In genomic region chr15:100638177-100638730, GRCh38 we compare ENCODE assay signal across 27 cellular contexts.
"Had no signal": no experiment of that assay in that cellular context is flagged by ENCODE, and none has a peak within 500 bp of the region (broad histone marks: within the 10 kb centered on the region; RNA-seq: fewer than 3 reads in every experiment).

No MANE protein-coding gene starts in this region.

- H3K4me3 Mint-ChIP-seq: dendritic cell treated with granulocyte-macrophage colony-stimulating factor and Interleukin-4, amounts not matched to agents 40 ng/mL and 50 ng/mL, for 4 days; endodermal cell; immature natural killer cell; mesothelial cell of epicardium; nephron progenitor cell; stimulated activated naive CD8-positive, alpha-beta T cell treated with anti-CD3 and anti-CD28 coated beads, Interleukin-15, amount 100 ng/mL, for 72 hours had no signal

- H3K27me3 Mint-ChIP-seq: dendritic cell treated with granulocyte-macrophage colony-stimulating factor and Interleukin-4, amounts not matched to agents 40 ng/mL and 50 ng/mL, for 4 days; naive thymus-derived CD4-positive, alpha-beta T cell; stimulated activated naive CD8-positive, alpha-beta T cell treated with anti-CD3 and anti-CD28 coated beads, Interleukin-15, amount 100 ng/mL, for 72 hours had no signal

- H3K4me3 ChIP-seq: colonic mucosa, gastrocnemius medialis, prostate gland, skin epidermis, suprapubic skin, vagina had no signal

- H3K9me3 Mint-ChIP-seq: dendritic cell treated with granulocyte-macrophage colony-stimulating factor and Interleukin-4, amounts not matched to agents 40 ng/mL and 50 ng/mL, for 4 days; endodermal cell; immature natural killer cell; mesothelial cell of epicardium; naive thymus-derived CD4-positive, alpha-beta T cell; nephron progenitor cell; stimulated activated naive CD8-positive, alpha-beta T cell treated with anti-CD3 and anti-CD28 coated beads, Interleukin-15, amount 100 ng/mL, for 72 hours had no signal

- H3K4me1 ChIP-seq: prostate gland, vagina had no signal

- H3K27ac Mint-ChIP-seq: dendritic cell treated with granulocyte-macrophage colony-stimulating factor and Interleukin-4, amounts not matched to agents 40 ng/mL and 50 ng/mL, for 4 days; endodermal cell; immature natural killer cell; mesothelial cell of epicardium; nephron progenitor cell had no signal

- H3K36me3 ChIP-seq: colonic mucosa, gastrocnemius medialis, prostate gland, suprapubic skin, vagina had no signal

- H3K27me3 ChIP-seq: colonic mucosa, gastrocnemius medialis, suprapubic skin, vagina had no signal

- H3K9me3 ChIP-seq: colonic mucosa, gastrocnemius medialis, prostate gland, suprapubic skin, vagina had no signal

- ATAC-seq: esophagus mucosa; gastrocnemius medialis; naive thymus-derived CD4-positive, alpha-beta T cell; right cardiac atrium; stimulated activated naive CD8-positive, alpha-beta T cell treated with anti-CD3 and anti-CD28 coated beads, Interleukin-15, amount 100 ng/mL, for 72 hours had no signal

- DNase-seq: colonic mucosa; effector CD8-positive, alpha-beta T cell; endodermal cell; foreskin fibroblast; gastrocnemius medialis; head of caudate nucleus; immature natural killer cell; islet precursor cell; kidney glomerular epithelial cell; mesenchymal stem cell; naive thymus-derived CD4-positive, alpha-beta T cell; nephron progenitor cell; nucleus accumbens; right cardiac atrium; stimulated activated CD4-positive, alpha-beta T cell treated with anti-CD3 and anti-CD28 coated beads, Interleukin-15, amount 100 ng/mL, for 24 hours; stimulated activated CD4-positive, alpha-beta T cell treated with anti-CD3 and anti-CD28 coated beads, Interleukin-2, amount 100 ng/mL, for 48 hours; stimulated activated naive CD4-positive, alpha-beta T cell; stimulated activated naive CD8-positive, alpha-beta T cell treated with anti-CD3 and anti-CD28 coated beads, Interleukin-15, amount 100 ng/mL, for 72 hours; trophoblast cell had no signal

- H3K4me1 Mint-ChIP-seq: mesothelial cell of epicardium had no signal

- H3K27ac ChIP-seq: colonic mucosa, epithelial cell of prostate, gastrocnemius medialis, prostate gland, skin epidermis, suprapubic skin, vagina had no signal
